Comparison of ENCODE assay signal across 8 cellular contexts in genomic region chr17:4986951-4987766, GRCh38. TPM values are rescaled to one million over a fixed set of nuclear protein-coding genes. Genes with fewer than 3 reads are reported as not detected.
DNase-seq lines count a peak whose midpoint lies in the region; ATAC-seq and TF ChIP-seq lines count a peak whose summit lies in the region.

Gene CAMTA2 (minus strand): TSS chr17:4987675. CDS start chr17:4986222, 1,453 bp downstream.

- TF ChIP-seq RAD21 in Ishikawa (IDR thresholded peaks at IDR 0.05; ENCODE audit: low read depth): peak; percentile 25; the same call in 1 of the 2 replicates

- peak within 1 kb of the TSS; percentile 76 to 97 (median 89) for H3K4me3 ChIP-seq in Peyer's patch
- H3K4me3 ChIP-seq in fibroblast of lung (replicated peaks in 1 of 4; ENCODE audit: control extremely low read depth in 1 of 4, insufficient read depth in 1 of 4, low read depth in 3 of 4, low read length in 4 of 4): peak within 1 kb of the TSS; percentile 81 to 98 (median 85)

- H3K9me3 Mint-ChIP-seq in activated T-helper 1 cell treated with anti-CD3 and anti-CD28 coated beads, Interleukin-12 subunit alpha, Interleukin-12 subunit beta, Interleukin-2, Interleukin-4 antibody, amounts not matched to agents 30 ng/mL and 10 ng/mL and 1 ng/mL, durations not matched to agents 14 hours and 24 hours and 36 hours: no peaks in the 10 kb centered on the region
- H3K9me3 Mint-ChIP-seq in naive thymus-derived CD8-positive, alpha-beta T cell: no peaks in the 10 kb centered on the region

- H2AFZ ChIP-seq in fibroblast of lung (ENCODE audit: low read length): peak within 1 kb of the TSS; percentile 90

- TF ChIP-seq CTCF in Peyer's patch (IDR thresholded peaks at IDR 0.05) (peak; percentile 65 to 86 (median 76)), fibroblast of lung (conservative IDR thresholded peaks at IDR 0.05 in 1 of 2, IDR thresholded peaks at IDR 0.05 in 1 of 2; ENCODE audit: low read depth in 1 of 2, low read length in 2 of 2) (peak; percentile 49 to 66)

- peak within 1 kb of the TSS; percentile 82 for H3K9ac ChIP-seq in fibroblast of lung (ENCODE audit: insufficient read depth, low read length)

- DNase-seq in D341Med (ENCODE audit: low spot score): peak; percentile 88
- DNase-seq in Peyer's patch: peak; percentile 92 to 96 (median 94)
- peak; percentile 82 for DNase-seq in activated T-helper 1 cell treated with anti-CD3 and anti-CD28 coated beads, Interleukin-12 subunit alpha, Interleukin-12 subunit beta, Interleukin-2, Interleukin-4 antibody, amounts not matched to agents 30 ng/mL and 10 ng/mL and 1 ng/mL, durations not matched to agents 14 hours and 24 hours and 36 hours (ENCODE audit: low spot score)
- DNase-seq in fibroblast of lung (ENCODE audit: low read depth in 2 of 2): peak; percentile 61 to 69
- peak; percentile 81 to 93 (median 84) for DNase-seq in naive thymus-derived CD8-positive, alpha-beta T cell
- peak; percentile 89 for DNase-seq in stimulated activated naive CD4-positive, alpha-beta T cell treated with Interleukin-2 at 50 U/mL for 16 hours (lab: John Stamatoyannopoulos, UW)

- TF ChIP-seq EP300 in Ishikawa (IDR thresholded peaks at IDR 0.05; ENCODE audit: borderline replicate concordance): no peak

- peak within 1 kb of the TSS; percentile 96 for H3K4me2 ChIP-seq in fibroblast of lung (ENCODE audit: extremely low read depth, insufficient read depth, low read length)

- peaks cover 39% of the 10 kb centered on the region for H3K36me3 Mint-ChIP-seq in activated T-helper 1 cell treated with anti-CD3 and anti-CD28 coated beads, Interleukin-12 subunit alpha, Interleukin-12 subunit beta, Interleukin-2, Interleukin-4 antibody, amounts not matched to agents 30 ng/mL and 10 ng/mL and 1 ng/mL, durations not matched to agents 14 hours and 24 hours and 36 hours (ENCODE audit: low read depth)
- H3K36me3 Mint-ChIP-seq in naive thymus-derived CD8-positive, alpha-beta T cell: peaks cover 0 to 27% (median 0%) of the 10 kb centered on the region in 3 donors

- no peaks in the 10 kb centered on the region for H4K20me1 ChIP-seq in fibroblast of lung (ENCODE audit: control insufficient read depth, extremely low read depth, insufficient read depth, low read length)

- H3K79me2 ChIP-seq in fibroblast of lung (ENCODE audit: control insufficient read depth, insufficient read depth, low read length): peaks cover 8% of the 10 kb centered on the region

- H3K4me1 ChIP-seq in Peyer's patch: peaks cover 0 to 25% (median 14%) of the 10 kb centered on the region in 4 donors
- H3K4me1 ChIP-seq in fibroblast of lung (ENCODE audit: control insufficient read depth, extremely low read depth, insufficient read depth, low read length): peaks cover 7% of the 10 kb centered on the region

- peaks cover 39% of the 10 kb centered on the region for H3K4me1 Mint-ChIP-seq in activated T-helper 1 cell treated with anti-CD3 and anti-CD28 coated beads, Interleukin-12 subunit alpha, Interleukin-12 subunit beta, Interleukin-2, Interleukin-4 antibody, amounts not matched to agents 30 ng/mL and 10 ng/mL and 1 ng/mL, durations not matched to agents 14 hours and 24 hours and 36 hours (ENCODE audit: low read depth)
- H3K4me1 Mint-ChIP-seq in naive thymus-derived CD8-positive, alpha-beta T cell: peaks cover 30 to 49% (median 42%) of the 10 kb centered on the region in 4 donors

- TF ChIP-seq POLR2A in Peyer's patch (IDR thresholded peaks at IDR 0.05): peak; percentile 68 to 73

- intact Hi-C loops in activated T-helper 1 cell treated with anti-CD3 and anti-CD28 coated beads, Interleukin-12 subunit alpha, Interleukin-12 subunit beta, Interleukin-2, Interleukin-4 antibody, amounts not matched to agents 30 ng/mL and 10 ng/mL and 1 ng/mL, durations not matched to agents 14 hours and 24 hours and 36 hours (cut with micrococcal nuclease): loop anchor here (1.0 to 2.0 kb wide), 4 partner anchors 10 to 44 kb away; partner anchors contain the start of genes INCA1, KIF1C and SPAG7

- peak; percentile 66 for ATAC-seq in GM21447 (IDR thresholded peaks at IDR 0.05; ENCODE audit: unreplicated experiment)
- ATAC-seq in naive thymus-derived CD8-positive, alpha-beta T cell: peak; percentile 89

- H3K9me3 ChIP-seq in Peyer's patch: no peaks in the 10 kb centered on the region
- no peaks in the 10 kb centered on the region for H3K9me3 ChIP-seq in fibroblast of lung (ENCODE audit: control insufficient read depth, insufficient read depth, low read depth, low read length)

- H3K27me3 Mint-ChIP-seq in activated T-helper 1 cell treated with anti-CD3 and anti-CD28 coated beads, Interleukin-12 subunit alpha, Interleukin-12 subunit beta, Interleukin-2, Interleukin-4 antibody, amounts not matched to agents 30 ng/mL and 10 ng/mL and 1 ng/mL, durations not matched to agents 14 hours and 24 hours and 36 hours (ENCODE audit: insufficient read depth): no peaks in the 10 kb centered on the region
- H3K27me3 Mint-ChIP-seq in naive thymus-derived CD8-positive, alpha-beta T cell: no peaks in the 10 kb centered on the region

- POLR2A ChIA-PET in naive thymus-derived CD8-positive, alpha-beta T cell (lab: Charles Lee): interaction anchor here (0.6 to 5.7 kb wide), 18 partner anchors 8 to 197 kb away, joined by 3 to 42 read pairs (median 4); partner anchors contain the start of genes CHRNE, INCA1, KIF1C and PFN1

- peak within 1 kb of the TSS; percentile 89 for H3K27ac Mint-ChIP-seq in activated T-helper 1 cell treated with anti-CD3 and anti-CD28 coated beads, Interleukin-12 subunit alpha, Interleukin-12 subunit beta, Interleukin-2, Interleukin-4 antibody, amounts not matched to agents 30 ng/mL and 10 ng/mL and 1 ng/mL, durations not matched to agents 14 hours and 24 hours and 36 hours
- peak within 1 kb of the TSS; percentile 85 to 97 (median 95) for H3K27ac Mint-ChIP-seq in naive thymus-derived CD8-positive, alpha-beta T cell

- peak within 1 kb of the TSS; percentile 95 for H3K4me3 Mint-ChIP-seq in activated T-helper 1 cell treated with anti-CD3 and anti-CD28 coated beads, Interleukin-12 subunit alpha, Interleukin-12 subunit beta, Interleukin-2, Interleukin-4 antibody, amounts not matched to agents 30 ng/mL and 10 ng/mL and 1 ng/mL, durations not matched to agents 14 hours and 24 hours and 36 hours
- H3K4me3 Mint-ChIP-seq in naive thymus-derived CD8-positive, alpha-beta T cell: peak within 1 kb of the TSS; percentile 83 to 97 (median 91)

- H3K27ac ChIP-seq in Peyer's patch (peak within 1 kb of the TSS; percentile 90 to 98 (median 93)), fibroblast of lung (ENCODE audit: insufficient read depth, low read length) (peak within 1 kb of the TSS; percentile 87)

- H3K36me3 ChIP-seq in Peyer's patch: peaks cover 0 to 20% (median 0%) of the 10 kb centered on the region in 3 donors
- peaks cover 3% of the 10 kb centered on the region for H3K36me3 ChIP-seq in fibroblast of lung (ENCODE audit: control insufficient read depth, insufficient read depth, low read length)

- H3K27me3 ChIP-seq in Peyer's patch (no peaks in the 10 kb centered on the region), fibroblast of lung (ENCODE audit: control insufficient read depth, insufficient read depth, low read length) (no peaks in the 10 kb centered on the region)

TF ChIP-seq in Ishikawa, 13 proteins besides CTCF, POLR2A, EP300 and RAD21 (continues in another document):
- TF ChIP-seq MAX (IDR thresholded peaks at IDR 0.05): peak; percentile 79
- TF ChIP-seq, protein P1, sequence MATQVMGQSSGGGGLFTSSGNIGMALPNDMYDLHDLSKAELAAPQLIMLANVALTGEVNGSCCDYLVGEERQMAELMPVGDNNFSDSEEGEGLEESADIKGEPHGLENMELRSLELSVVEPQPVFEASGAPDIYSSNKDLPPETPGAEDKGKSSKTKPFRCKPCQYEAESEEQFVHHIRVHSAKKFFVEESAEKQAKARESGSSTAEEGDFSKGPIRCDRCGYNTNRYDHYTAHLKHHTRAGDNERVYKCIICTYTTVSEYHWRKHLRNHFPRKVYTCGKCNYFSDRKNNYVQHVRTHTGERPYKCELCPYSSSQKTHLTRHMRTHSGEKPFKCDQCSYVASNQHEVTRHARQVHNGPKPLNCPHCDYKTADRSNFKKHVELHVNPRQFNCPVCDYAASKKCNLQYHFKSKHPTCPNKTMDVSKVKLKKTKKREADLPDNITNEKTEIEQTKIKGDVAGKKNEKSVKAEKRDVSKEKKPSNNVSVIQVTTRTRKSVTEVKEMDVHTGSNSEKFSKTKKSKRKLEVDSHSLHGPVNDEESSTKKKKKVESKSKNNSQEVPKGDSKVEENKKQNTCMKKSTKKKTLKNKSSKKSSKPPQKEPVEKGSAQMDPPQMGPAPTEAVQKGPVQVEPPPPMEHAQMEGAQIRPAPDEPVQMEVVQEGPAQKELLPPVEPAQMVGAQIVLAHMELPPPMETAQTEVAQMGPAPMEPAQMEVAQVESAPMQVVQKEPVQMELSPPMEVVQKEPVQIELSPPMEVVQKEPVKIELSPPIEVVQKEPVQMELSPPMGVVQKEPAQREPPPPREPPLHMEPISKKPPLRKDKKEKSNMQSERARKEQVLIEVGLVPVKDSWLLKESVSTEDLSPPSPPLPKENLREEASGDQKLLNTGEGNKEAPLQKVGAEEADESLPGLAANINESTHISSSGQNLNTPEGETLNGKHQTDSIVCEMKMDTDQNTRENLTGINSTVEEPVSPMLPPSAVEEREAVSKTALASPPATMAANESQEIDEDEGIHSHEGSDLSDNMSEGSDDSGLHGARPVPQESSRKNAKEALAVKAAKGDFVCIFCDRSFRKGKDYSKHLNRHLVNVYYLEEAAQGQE (IDR thresholded peaks at IDR 0.05; ENCODE audit: low read depth): no peak
- 0 out of 2 replicates have a peak, but pooled peaks have one; percentile 25 for TF ChIP-seq FOXM1 (IDR thresholded peaks at IDR 0.05; ENCODE audit: borderline replicate concordance, low read depth)
- peak; percentile 68 for TF ChIP-seq EGR1 (IDR thresholded peaks at IDR 0.05)
- peak; percentile 92 for TF ChIP-seq ZBTB7A (IDR thresholded peaks at IDR 0.05; ENCODE audit: low read depth)
- TF ChIP-seq NFIC (IDR thresholded peaks at IDR 0.05): peak; percentile 42; the same call in 1 of the 2 replicates
- TF ChIP-seq YY1 (IDR thresholded peaks at IDR 0.05; ENCODE audit: low read depth): peak; percentile 84
- no peak for TF ChIP-seq TEAD4 (IDR thresholded peaks at IDR 0.05)

RNA-seq across cellular contexts. Expression of gene CAMTA2, which starts in this region (rescaled TPM):
- total RNA-seq in Peyer's patch: 100 to 1,000 TPM in 1 of 4 donors, 10 to 100 TPM in 3; 42.4 to 124 (median 88.7) TPM
- 98.5 and 103 TPM in 2 replicates for total RNA-seq in activated T-helper 1 cell treated with anti-CD3 and anti-CD28 coated beads, Interleukin-12 subunit alpha, Interleukin-12 subunit beta, Interleukin-2, Interleukin-4 antibody, amounts not matched to agents 30 ng/mL and 10 ng/mL and 1 ng/mL, durations not matched to agents 14 hours and 24 hours and 36 hours
- total RNA-seq in fibroblast of lung: 8.5 and 18.3 TPM in 2 replicates
- polyA plus RNA-seq in fibroblast of lung: 12.4 and 16.1 TPM in 2 replicates
- polyA plus RNA-seq in fibroblast of lung (2012): 28.3 and 34.4 TPM in 2 replicates
- polyA minus RNA-seq in fibroblast of lung (ENCODE audit: low replicate concordance): 69.9 and 79.8 TPM in 2 replicates
- 10 to 100 TPM; 56.1 to 58.7 TPM for total RNA-seq in naive thymus-derived CD8-positive, alpha-beta T cell
- polyA plus RNA-seq in naive thymus-derived CD8-positive, alpha-beta T cell: 10 to 100 TPM in 1 of 3 donors, 1 to 10 TPM in 2; 4.1 to 18.9 (median 6.3) TPM

Comparison
In these comparisons a context has a peak if more than half of its experiments do, and no peak if none do; other contexts are left out.
1. Peak in every context shown above with its lines: DNase-seq, ATAC-seq, H3K4me3 ChIP-seq and H3K27ac ChIP-seq.